In genomic region chr20:32622585-32623468, GRCh38 we compare ENCODE assay signal across 1 cellular context.
TF ChIP-seq lines count a peak whose summit lies in the region.

No MANE protein-coding gene starts in this region.

TF ChIP-seq in HepG2, 621 proteins besides CTCF, POLR2A, EP300 and RAD21 (continues in another document):
- 0 out of 2 replicates have a peak, but pooled peaks have one; percentile 9 for TF ChIP-seq ZFX (CRISPR knock-in tag; IDR thresholded peaks at IDR 0.05; ENCODE audit: low read depth)
- peak; percentile 71 for TF ChIP-seq ZMYM3 (CRISPR knock-in tag; IDR thresholded peaks at IDR 0.05)
- TF ChIP-seq ZNF251 (CRISPR knock-in tag; IDR thresholded peaks at IDR 0.05): 0 out of 2 replicates have a peak, but pooled peaks have one; percentile 4
- TF ChIP-seq ARNTL (CRISPR knock-in tag; IDR thresholded peaks at IDR 0.05): no peak
- no peak for TF ChIP-seq NCOA5 (CRISPR knock-in tag; IDR thresholded peaks at IDR 0.05)
- peak; percentile 22; the same call in 1 of the 2 replicates for TF ChIP-seq ZNF768 (CRISPR knock-in tag; IDR thresholded peaks at IDR 0.05)
- no peak for TF ChIP-seq REPIN1 (CRISPR knock-in tag; IDR thresholded peaks at IDR 0.05; ENCODE audit: borderline replicate concordance, low read depth)
- 0 out of 2 replicates have a peak, but pooled peaks have one; percentile 22 for TF ChIP-seq ZNF687 (CRISPR knock-in tag; IDR thresholded peaks at IDR 0.05)
- no peak for TF ChIP-seq JARID2 (CRISPR knock-in tag; IDR thresholded peaks at IDR 0.05; ENCODE audit: insufficient replicate concordance)
- no peak for TF ChIP-seq SIN3A (IDR thresholded peaks at IDR 0.05; ENCODE audit: borderline replicate concordance, low read depth, low read length)
- TF ChIP-seq ZNF280D (CRISPR knock-in tag; IDR thresholded peaks at IDR 0.05): 0 out of 2 replicates have a peak, but pooled peaks have one; percentile 35
- TF ChIP-seq NR2C2 (CRISPR knock-in tag; IDR thresholded peaks at IDR 0.05; ENCODE audit: borderline replicate concordance): no peak
- no peak for TF ChIP-seq ZNF574 (CRISPR knock-in tag; IDR thresholded peaks at IDR 0.05)
- no peak for TF ChIP-seq PHF21A (CRISPR knock-in tag; IDR thresholded peaks at IDR 0.05)
- no peak for TF ChIP-seq ZNF646 (CRISPR knock-in tag; IDR thresholded peaks at IDR 0.05)
- peak; percentile 82 for TF ChIP-seq ZNF770 (CRISPR knock-in tag; IDR thresholded peaks at IDR 0.05)
- no peak for TF ChIP-seq KLF16 (CRISPR knock-in tag; IDR thresholded peaks at IDR 0.05)
- 0 out of 2 replicates have a peak, but pooled peaks have one; percentile 7 for TF ChIP-seq NR2F2 (IDR thresholded peaks at IDR 0.05; ENCODE audit: borderline replicate concordance, low read depth)
- no peak for TF ChIP-seq ZNF343 (CRISPR knock-in tag; IDR thresholded peaks at IDR 0.05)
- no peak for TF ChIP-seq PHB2 (IDR thresholded peaks at IDR 0.05; ENCODE audit: partially characterized antibody)
- TF ChIP-seq HDAC2 (CRISPR knock-in tag; IDR thresholded peaks at IDR 0.05): no peak
- no peak for TF ChIP-seq ZNF235 (CRISPR knock-in tag; IDR thresholded peaks at IDR 0.05; ENCODE audit: borderline replicate concordance)
- TF ChIP-seq ZNF121 (CRISPR knock-in tag; IDR thresholded peaks at IDR 0.05): peak; percentile 95
- TF ChIP-seq RBM39 (IDR thresholded peaks at IDR 0.05; ENCODE audit: low read depth, low read length, poor library complexity, severe bottlenecking): peak; percentile 30
- TF ChIP-seq GABPB1 (CRISPR knock-in tag; IDR thresholded peaks at IDR 0.05): no peak; the same call in 1 of the 2 replicates
- TF ChIP-seq PAF1 (CRISPR knock-in tag; IDR thresholded peaks at IDR 0.05): no peak
- TF ChIP-seq CERS6 (CRISPR knock-in tag; IDR thresholded peaks at IDR 0.05): no peak
- no peak for TF ChIP-seq NFIC (IDR thresholded peaks at IDR 0.05; ENCODE audit: low read length)
- no peak for TF ChIP-seq TAF1 (CRISPR knock-in tag; IDR thresholded peaks at IDR 0.05)
- no peak for TF ChIP-seq ZC3H4 (CRISPR knock-in tag; IDR thresholded peaks at IDR 0.05; ENCODE audit: borderline replicate concordance)
- peak; percentile 7; the same call in 1 of the 2 replicates for TF ChIP-seq HDAC1 (CRISPR knock-in tag; IDR thresholded peaks at IDR 0.05)
- no peak for TF ChIP-seq ZNF331 (CRISPR knock-in tag; IDR thresholded peaks at IDR 0.05)
- TF ChIP-seq TOPORS (CRISPR knock-in tag; IDR thresholded peaks at IDR 0.05): no peak
- no peak for TF ChIP-seq ARNT2 (CRISPR knock-in tag; IDR thresholded peaks at IDR 0.05; ENCODE audit: low read depth)
- TF ChIP-seq ZBTB2 (CRISPR knock-in tag; IDR thresholded peaks at IDR 0.05; ENCODE audit: low read depth): no peak
- 0 out of 2 replicates have a peak, but pooled peaks have one; percentile 19 for TF ChIP-seq TBX3 (IDR thresholded peaks at IDR 0.05; ENCODE audit: borderline replicate concordance)
- no peak for TF ChIP-seq CREB3 (CRISPR knock-in tag; IDR thresholded peaks at IDR 0.05)
